Comparison of ENCODE assay signal across 21 cellular contexts in the genomic region with DNA sequence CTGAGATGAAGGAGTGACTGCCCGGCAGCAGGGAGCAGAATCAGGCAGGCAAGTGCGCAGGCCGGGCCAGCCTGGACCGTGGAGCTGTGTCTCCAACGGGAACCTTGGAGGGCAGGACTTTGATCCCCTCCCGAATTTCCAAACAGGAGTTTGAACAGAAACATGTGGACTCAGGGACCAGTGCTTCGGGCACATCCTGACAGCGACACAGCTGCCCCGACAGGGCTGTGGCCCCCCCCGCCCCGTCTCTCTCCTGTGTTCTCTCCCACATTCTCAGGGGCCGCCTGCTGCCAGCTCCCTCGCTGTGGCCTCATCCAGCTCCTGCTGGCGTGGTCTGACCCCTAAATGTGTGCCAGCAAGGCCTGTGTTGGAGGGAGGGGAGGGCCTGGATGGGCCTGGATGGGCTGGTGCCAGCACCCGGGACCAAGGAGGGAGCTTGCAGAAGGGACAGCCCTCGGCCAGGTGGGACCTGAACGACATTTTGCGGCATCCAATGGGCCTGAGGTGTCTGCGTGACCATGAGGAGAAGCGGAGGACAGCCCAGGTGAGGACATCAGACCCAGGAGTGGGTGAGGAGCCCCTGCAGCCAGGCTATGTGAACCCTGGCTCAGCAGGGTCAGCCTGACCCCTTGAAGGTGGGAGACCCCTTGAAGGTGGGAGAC.
DNase-seq lines count a peak whose midpoint lies in the region; ATAC-seq, FAIRE-seq and TF ChIP-seq lines count a peak whose summit lies in the region.
"Had no signal": no experiment of that assay in that cellular context is flagged by ENCODE, and none has a peak within 500 bp of the region (broad histone marks: within the 10 kb centered on the region; RNA-seq: fewer than 3 reads in every experiment).

No MANE protein-coding gene starts in this region.

- ATAC-seq in left lobe of liver, result peak; percentile 61
- no peak for ATAC-seq in GM21528 (IDR thresholded peaks at IDR 0.05; ENCODE audit: low FRiP score, unreplicated experiment)
- no peak for ATAC-seq in T-helper 17 cell

- 85 to 87% methylated on average over 20 of the region's 20 CpGs for WGBS in sigmoid colon, 2 donors

- no peak overlapping the region for H3K4me3 Mint-ChIP-seq in T-helper 17 cell
- H3K4me3 Mint-ChIP-seq: H9 had no signal

- TF ChIP-seq EP300 in sigmoid colon (IDR thresholded peaks at IDR 0.05), result no peak

- no peak for FAIRE-seq in HTR-8/SVneo (lab: Jason Lieb, UNC)
- FAIRE-seq: D721Med had no signal

- H3K27ac ChIP-seq in sigmoid colon, result no peak overlapping the region
- H3K27ac ChIP-seq: HL-60 had no signal

- H3K9me3 ChIP-seq in sigmoid colon (no peaks in the 10 kb centered on the region), T-helper 17 cell (ENCODE audit: control insufficient read depth, low read length, poor library complexity, severe bottlenecking) (no peaks in the 10 kb centered on the region)

- no peaks in the 10 kb centered on the region for H3K4me1 ChIP-seq in sigmoid colon

- no peak for TF ChIP-seq CTCF in sigmoid colon (IDR thresholded peaks at IDR 0.05)

- H3K27me3 Mint-ChIP-seq in T-helper 17 cell, result no peaks in the 10 kb centered on the region
- H3K27me3 Mint-ChIP-seq: CD8-positive, alpha-beta memory T cell had no signal

- no peak overlapping the region for H3K27ac Mint-ChIP-seq in T-helper 17 cell
- H3K27ac Mint-ChIP-seq: CD8-positive, alpha-beta memory T cell; H9 had no signal

- no peak overlapping the region for H3K4me3 ChIP-seq in sigmoid colon

- no peak for TF ChIP-seq POLR2A in sigmoid colon (IDR thresholded peaks at IDR 0.05)

- H3K36me3 Mint-ChIP-seq in T-helper 17 cell (ENCODE audit: low read depth), result no peaks in the 10 kb centered on the region
- H3K36me3 Mint-ChIP-seq: CD8-positive, alpha-beta memory T cell had no signal

- no peaks in the 10 kb centered on the region for H3K4me1 Mint-ChIP-seq in T-helper 17 cell
- H3K4me1 Mint-ChIP-seq: CD8-positive, alpha-beta memory T cell; H9 had no signal

- intact Hi-C loops in sigmoid colon (cut with DNase I), result no loop called here

- peak; percentile 54 for DNase-seq in activated effector memory CD4-positive, alpha-beta T cell treated with anti-CD3 and anti-CD28 coated beads, Interleukin-2, amount 50 U/mL, for 16 hours
- DNase-seq in activated effector memory CD4-positive, alpha-beta T cell treated with Interleukin-2 at 50 U/mL for 16 hours, result no peak
- DNase-seq in RPMI7951 (ENCODE audit: low read depth), result peak; percentile 51
- no peak for DNase-seq in left lobe of liver (ENCODE audit: low spot score)
- peak; percentile 49 for DNase-seq in sigmoid colon
- DNase-seq in T-helper 17 cell, result no peak
- no peak for DNase-seq in HTR-8/SVneo (ENCODE audit: insufficient read length, low spot score)
- DNase-seq: 8988T, DMS79 treated with DMSO at 0.1 percent for 48 hours, H9, MV-4-11, NCI-H1436, NCI-H2029 treated with DMSO at 0.1 percent for 48 hours, NCI-H2171 treated with DMSO at 0.1 percent for 48 hours, NCI-H446 treated with DMSO at 0.1 percent for 48 hours, NCI-H748 treated with DMSO at 0.1 percent for 48 hours, OCI-M1 had no signal

- H3K36me3 ChIP-seq in sigmoid colon, result no peaks in the 10 kb centered on the region

- no peaks in the 10 kb centered on the region for H3K27me3 ChIP-seq in sigmoid colon

Comparison
In these comparisons a context has a peak if more than half of its experiments do, and no peak if none do; other contexts are left out.
1. DNase-seq: peak in activated effector memory CD4-positive, alpha-beta T cell treated with anti-CD3 and anti-CD28 coated beads, Interleukin-2, amount 50 U/mL, for 16 hours (single experiment), RPMI7951 (single experiment) and sigmoid colon (single experiment); none in activated effector memory CD4-positive, alpha-beta T cell treated with Interleukin-2 at 50 U/mL for 16 hours (single experiment), left lobe of liver (single experiment), T-helper 17 cell (0 of 3) and HTR-8/SVneo (single experiment).